ENCODE assay signal across 8 cellular contexts in genomic region chr1:12152106-12152891, GRCh38. TPM values are rescaled to one million over a fixed set of nuclear protein-coding genes. Genes with fewer than 3 reads are reported as not detected.
A peak's percentile ranks its signal among the peaks of the same experiment; 100 is the strongest.
DNase-seq lines count a peak whose midpoint lies in the region; ATAC-seq and TF ChIP-seq lines count a peak whose summit lies in the region.

No MANE protein-coding gene starts in this region.

- H3K27ac Mint-ChIP-seq in CD4-positive, alpha-beta memory T cell: peak overlapping the region; percentile 92 to 99 (median 97)
- H3K27ac Mint-ChIP-seq in effector memory CD8-positive, alpha-beta T cell: peak overlapping the region; percentile 94 to 95

- H3K4me1 Mint-ChIP-seq in CD4-positive, alpha-beta memory T cell: peaks cover 67 to 92% (median 82%) of the 10 kb centered on the region in 4 donors
- peaks cover 71 to 77% of the 10 kb centered on the region in 2 donors for H3K4me1 Mint-ChIP-seq in effector memory CD8-positive, alpha-beta T cell (ENCODE audit: low read depth in 2 of 2)

- H3K27me3 ChIP-seq in CD4-positive, alpha-beta memory T cell (ENCODE audit: insufficient read depth, low read length): no peaks in the 10 kb centered on the region
- H3K27me3 ChIP-seq in MM.1S (replicated peaks; ENCODE audit: insufficient read depth, low read length) (no peaks in the 10 kb centered on the region), SJCRH30 (0 out of 2 replicates have a peak, but pooled peaks cover 3% of the 10 kb centered on the region)

- peak; percentile 56 for ATAC-seq in GM19328 (IDR thresholded peaks at IDR 0.05; ENCODE audit: unreplicated experiment)
- peak; percentile 69 for ATAC-seq in HG03175 (IDR thresholded peaks at IDR 0.05; ENCODE audit: unreplicated experiment)
- peak; percentile 16 for ATAC-seq in effector memory CD8-positive, alpha-beta T cell (replicated peaks)

- H3K4me2 ChIP-seq in MM.1S (ENCODE audit: low read depth, low read length): no peak overlapping the region

- H3K4me3 ChIP-seq in CD4-positive, alpha-beta memory T cell (ENCODE audit: low read length in 2 of 2): no peak overlapping the region
- H3K4me3 ChIP-seq in MM.1S (ENCODE audit: low read length): no peak overlapping the region
- no peak overlapping the region for H3K4me3 ChIP-seq in SJCRH30

- no peaks in the 10 kb centered on the region for H3K36me3 ChIP-seq in CD4-positive, alpha-beta memory T cell (ENCODE audit: insufficient read depth, low read length)
- no peaks in the 10 kb centered on the region for H3K36me3 ChIP-seq in MM.1S (replicated peaks; ENCODE audit: insufficient read depth, low read length)
- no peaks in the 10 kb centered on the region for H3K36me3 ChIP-seq in SJCRH30

- H3K79me2 ChIP-seq in MM.1S (ENCODE audit: low read length): no peaks in the 10 kb centered on the region

- no peak for DNase-seq in CD4-positive, alpha-beta memory T cell
- DNase-seq in effector memory CD8-positive, alpha-beta T cell: no peak
- DNase-seq in stimulated activated CD4-positive, alpha-beta T cell treated with anti-CD3 and anti-CD28 coated beads, Interleukin-1b, Interleukin-23, amount 100 ng/mL, for 48 hours: no peak
- no peak for DNase-seq in MM.1S
- DNase-seq in HEK293T (ENCODE audit: extremely low spot score): no peak
- no peak for DNase-seq in SJCRH30

- no peaks in the 10 kb centered on the region for H3K9me3 ChIP-seq in CD4-positive, alpha-beta memory T cell (ENCODE audit: control insufficient read depth in 1 of 2, low read length in 2 of 2)
- no peaks in the 10 kb centered on the region for H3K9me3 ChIP-seq in MM.1S (replicated peaks; ENCODE audit: insufficient read depth, low read length)
- no peaks in the 10 kb centered on the region; the same call in 1 of the 2 replicates for H3K9me3 ChIP-seq in SJCRH30 (replicated peaks)

- peak overlapping the region; percentile 5 to 88 (median 68) for H3K4me3 Mint-ChIP-seq in CD4-positive, alpha-beta memory T cell
- H3K4me3 Mint-ChIP-seq in effector memory CD8-positive, alpha-beta T cell: peak overlapping the region; percentile 69 to 74

- H3K9ac ChIP-seq in MM.1S (ENCODE audit: low read length): no peak overlapping the region

- H3K9me3 Mint-ChIP-seq in CD4-positive, alpha-beta memory T cell: peaks cover 0 to 7% (median 0%) of the 10 kb centered on the region in 8 donors
- peaks cover 0 to 6% of the 10 kb centered on the region in 2 donors for H3K9me3 Mint-ChIP-seq in effector memory CD8-positive, alpha-beta T cell

- intact Hi-C loops in CD4-positive, alpha-beta memory T cell (cut with micrococcal nuclease): no loop called here

- no peaks in the 10 kb centered on the region for H3K36me3 Mint-ChIP-seq in CD4-positive, alpha-beta memory T cell
- H3K36me3 Mint-ChIP-seq in effector memory CD8-positive, alpha-beta T cell (ENCODE audit: insufficient read depth): peaks cover 7% of the 10 kb centered on the region

- no peaks in the 10 kb centered on the region for H3K27me3 Mint-ChIP-seq in CD4-positive, alpha-beta memory T cell
- no peaks in the 10 kb centered on the region for H3K27me3 Mint-ChIP-seq in effector memory CD8-positive, alpha-beta T cell

- H4K20me1 ChIP-seq in MM.1S (ENCODE audit: insufficient read depth, low read length): no peaks in the 10 kb centered on the region

- no peaks in the 10 kb centered on the region for H3F3A ChIP-seq in MM.1S (ENCODE audit: insufficient read depth, low read length)

- H3K27ac ChIP-seq in CD4-positive, alpha-beta memory T cell (ENCODE audit: low read depth, low read length): peak overlapping the region; percentile 51
- H3K27ac ChIP-seq in MM.1S (ENCODE audit: low read length): no peak overlapping the region
- no peak overlapping the region for H3K27ac ChIP-seq in SJCRH30

- POLR2A ChIA-PET in CD4-positive, alpha-beta memory T cell (lab: Charles Lee; ENCODE audit: partially characterized antibody): interaction anchor here (1.3 to 50.6 kb wide), 4 partner anchors 14 to 64 kb away, joined by 4 to 1713 read pairs (median 876); partner anchors contain the start of gene TNFRSF1B
- POLR2A ChIA-PET in HEK293T (lab: Yijun Ruan, JAX): no interaction called here

- no peaks in the 10 kb centered on the region for H3K9me2 ChIP-seq in MM.1S (replicated peaks; ENCODE audit: insufficient read depth, low read length)

- H3K4me1 ChIP-seq in CD4-positive, alpha-beta memory T cell (ENCODE audit: insufficient read depth, low read length): peaks cover 96% of the 10 kb centered on the region
- peaks cover 12% of the 10 kb centered on the region for H3K4me1 ChIP-seq in MM.1S (ENCODE audit: low read length)
- peaks cover 3% of the 10 kb centered on the region; the same call in 1 of the 2 replicates for H3K4me1 ChIP-seq in SJCRH30

- no peak overlapping the region for H2AFZ ChIP-seq in MM.1S (ENCODE audit: low read length)

- CTCF ChIA-PET in CD4-positive, alpha-beta memory T cell (lab: Charles Lee; ENCODE audit: partially characterized antibody): interaction anchor here (1.0 to 8.5 kb wide), 4 partner anchors 17 to 28 kb away, joined by 3 to 79 read pairs (median 14); no protein-coding TSS in a partner anchor
- CTCF ChIA-PET in HEK293T (lab: Yijun Ruan, JAX): no interaction called here

- TF ChIP-seq CTCF in MM.1S (IDR thresholded peaks at IDR 0.05; ENCODE audit: low read length): no peak

TF ChIP-seq in HEK293T, 16 proteins besides CTCF, POLR2A, EP300 and RAD21:
- TF ChIP-seq BHLHE40 (IDR thresholded peaks at IDR 0.05; ENCODE audit: borderline replicate concordance) (no peak), ELF4 (IDR thresholded peaks at IDR 0.05) (no peak), FOXM1 (IDR thresholded peaks at IDR 0.05; ENCODE audit: borderline replicate concordance) (no peak), CTBP1 (IDR thresholded peaks at IDR 0.05; ENCODE audit: borderline replicate concordance) (no peak), SP1 (IDR thresholded peaks at IDR 0.05) (no peak), L3MBTL2 (conservative IDR thresholded peaks at IDR 0.05) (no peak), LEF1 (IDR thresholded peaks at IDR 0.05; ENCODE audit: borderline replicate concordance) (no peak), TARDBP (IDR thresholded peaks at IDR 0.05) (no peak), SUZ12 (IDR thresholded peaks at IDR 0.05) (no peak), ZNF384 (IDR thresholded peaks at IDR 0.05) (no peak), PKNOX1 (IDR thresholded peaks at IDR 0.05) (no peak), NFRKB (IDR thresholded peaks at IDR 0.05) (no peak), FOXK2 (IDR thresholded peaks at IDR 0.05) (no peak), FOXA1 (IDR thresholded peaks at IDR 0.05) (no peak)

RNA-seq across cellular contexts. Expression of gene TNFRSF1B, which starts 14.5 kb away (rescaled TPM):
- total RNA-seq in CD4-positive, alpha-beta memory T cell: 100 to 1,000 TPM; 111 TPM
- 100 to 1,000 TPM; 150 to 201 TPM for polyA plus RNA-seq in CD4-positive, alpha-beta memory T cell
- total RNA-seq in SJCRH30 (2014; rRNA removed; shearing (Covaris generic)): 6.8 and 7.0 TPM in 2 replicates

Comparison
In these comparisons a context has a peak if more than half of its experiments do, and no peak if none do; other contexts are left out.
1. ATAC-seq: peak in every context shown above with its lines; median percentile 69 in HG03175; 56 in GM19328; 16 in effector memory CD8-positive, alpha-beta T cell.
2. RNA of gene TNFRSF1B, which starts 14.5 kb away (total RNA-seq): 111 TPM in CD4-positive, alpha-beta memory T cell; 6.8 to 7.0 TPM in SJCRH30; every median in the first group is over 10 times any median in the second.